1 cellular context compared by ENCODE assay signal in the genomic region with DNA sequence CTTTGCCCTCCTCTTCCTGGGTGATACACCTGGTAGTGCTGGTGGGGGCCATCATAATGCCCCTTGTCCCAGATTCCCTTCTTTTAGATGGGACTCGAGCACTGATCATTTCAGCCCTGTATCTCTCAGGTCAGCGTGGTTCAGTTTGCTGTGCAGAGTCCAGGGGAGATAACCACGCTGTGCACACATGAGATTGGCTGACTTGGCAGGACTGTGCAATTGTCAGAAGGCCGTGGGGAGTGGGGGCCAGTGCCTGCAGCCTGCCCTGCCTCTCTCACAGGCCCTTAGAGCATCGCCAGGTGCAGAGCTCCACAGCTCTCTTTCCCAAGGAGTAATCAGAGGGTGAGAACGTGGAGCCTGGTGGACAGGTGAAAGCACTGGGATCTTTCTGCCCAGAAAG.
TF ChIP-seq lines count a peak whose summit lies in the region.

No MANE protein-coding gene starts in this region.

TF ChIP-seq in HepG2, 621 proteins besides CTCF, POLR2A, EP300 and RAD21 (continued from another document and continues in another):
- TF ChIP-seq, protein P1, sequence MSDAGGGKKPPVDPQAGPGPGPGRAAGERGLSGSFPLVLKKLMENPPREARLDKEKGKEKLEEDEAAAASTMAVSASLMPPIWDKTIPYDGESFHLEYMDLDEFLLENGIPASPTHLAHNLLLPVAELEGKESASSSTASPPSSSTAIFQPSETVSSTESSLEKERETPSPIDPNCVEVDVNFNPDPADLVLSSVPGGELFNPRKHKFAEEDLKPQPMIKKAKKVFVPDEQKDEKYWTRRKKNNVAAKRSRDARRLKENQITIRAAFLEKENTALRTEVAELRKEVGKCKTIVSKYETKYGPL (CRISPR knock-in tag; IDR thresholded peaks at IDR 0.05) = no peak
- TF ChIP-seq GFI1 (CRISPR knock-in tag; IDR thresholded peaks at IDR 0.05; ENCODE audit: borderline replicate concordance) (peak; percentile 32; the same call in 1 of the 2 replicates), THAP11 (CRISPR knock-in tag; IDR thresholded peaks at IDR 0.05) (no peak), HOXD1 (CRISPR knock-in tag; IDR thresholded peaks at IDR 0.05) (peak; percentile 73; the same call in 1 of the 2 replicates), ZNF749 (CRISPR knock-in tag; IDR thresholded peaks at IDR 0.05; ENCODE audit: borderline replicate concordance) (no peak), REL (CRISPR knock-in tag; conservative IDR thresholded peaks at IDR 0.05) (no peak), KDM6A (CRISPR knock-in tag; IDR thresholded peaks at IDR 0.05; ENCODE audit: low read depth) (0 out of 2 replicates have a peak, but pooled peaks have one; percentile 43), SOX6 (IDR thresholded peaks at IDR 0.05) (no peak), SOX6 (CRISPR knock-in tag; IDR thresholded peaks at IDR 0.05) (peak; percentile 83), POLR2G (IDR thresholded peaks at IDR 0.05; ENCODE audit: low read depth, low read length) (peak; percentile 39; the same call in 1 of the 2 replicates), ZNF121 (CRISPR knock-in tag; IDR thresholded peaks at IDR 0.05) (peak; percentile 21; the same call in 1 of the 2 replicates), MTF2 (CRISPR knock-in tag; IDR thresholded peaks at IDR 0.05; ENCODE audit: borderline replicate concordance) (no peak), KLF15 (CRISPR knock-in tag; IDR thresholded peaks at IDR 0.05; ENCODE audit: borderline replicate concordance) (no peak), ZNF282 (IDR thresholded peaks at IDR 0.05; ENCODE audit: partially characterized antibody) (no peak), RXRB (CRISPR knock-in tag; IDR thresholded peaks at IDR 0.05; ENCODE audit: borderline replicate concordance) (peak; percentile 78; the same call in 1 of the 2 replicates), SRSF4 (IDR thresholded peaks at IDR 0.05; ENCODE audit: low read depth, low read length, poor library complexity, severe bottlenecking) (no peak), ZNF567 (CRISPR knock-in tag; IDR thresholded peaks at IDR 0.05; ENCODE audit: borderline replicate concordance) (no peak), FOXA3 (CRISPR knock-in tag; IDR thresholded peaks at IDR 0.05) (peak; percentile 72), ZSCAN31 (CRISPR knock-in tag; IDR thresholded peaks at IDR 0.05; ENCODE audit: low read depth) (0 out of 2 replicates have a peak, but pooled peaks have one; percentile 59), ZNF274 (CRISPR knock-in tag; IDR thresholded peaks at IDR 0.05) (no peak), ZNF629 (CRISPR knock-in tag; conservative IDR thresholded peaks at IDR 0.05) (0 out of 2 replicates have a peak, but pooled peaks have one; percentile 41), ZNF891 (CRISPR knock-in tag; IDR thresholded peaks at IDR 0.05) (no peak; the same call in 1 of the 2 replicates), ZNF180 (CRISPR knock-in tag; IDR thresholded peaks at IDR 0.05; ENCODE audit: borderline replicate concordance, low read depth) (no peak), TEAD2 (CRISPR knock-in tag; IDR thresholded peaks at IDR 0.05) (no peak), ATAD3A (CRISPR knock-in tag; IDR thresholded peaks at IDR 0.05) (no peak), NFIC (IDR thresholded peaks at IDR 0.05; ENCODE audit: low read length) (no peak; the same call in 1 of the 2 replicates), ZNF672 (CRISPR knock-in tag; IDR thresholded peaks at IDR 0.05) (no peak), U2AF1 (optimal IDR thresholded peaks at IDR 0.05; ENCODE audit: low read depth, low read length) (no peak), NFKB2 (CRISPR knock-in tag; IDR thresholded peaks at IDR 0.05; ENCODE audit: borderline replicate concordance) (peak; percentile 52; the same call in 1 of the 2 replicates), ZFX (CRISPR knock-in tag; IDR thresholded peaks at IDR 0.05; ENCODE audit: low read depth) (peak; percentile 71), NKX3-1 (CRISPR knock-in tag; IDR thresholded peaks at IDR 0.05) (no peak), TBX2 (CRISPR knock-in tag; IDR thresholded peaks at IDR 0.05; ENCODE audit: borderline replicate concordance) (peak; percentile 58), ZNF816 (CRISPR knock-in tag; IDR thresholded peaks at IDR 0.05; ENCODE audit: borderline replicate concordance) (no peak), ZBTB7B (CRISPR knock-in tag; IDR thresholded peaks at IDR 0.05) (peak; percentile 59; the same call in 1 of the 2 replicates), ZNF7 (CRISPR knock-in tag; IDR thresholded peaks at IDR 0.05) (peak; percentile 56), POGZ (CRISPR knock-in tag; IDR thresholded peaks at IDR 0.05) (peak; percentile 62), KAT7 (CRISPR knock-in tag; IDR thresholded peaks at IDR 0.05; ENCODE audit: borderline replicate concordance) (no peak; the same call in 1 of the 2 replicates), KMT2B (CRISPR knock-in tag; IDR thresholded peaks at IDR 0.05) (peak; percentile 29; the same call in 1 of the 2 replicates)
- TF ChIP-seq, protein P2, sequence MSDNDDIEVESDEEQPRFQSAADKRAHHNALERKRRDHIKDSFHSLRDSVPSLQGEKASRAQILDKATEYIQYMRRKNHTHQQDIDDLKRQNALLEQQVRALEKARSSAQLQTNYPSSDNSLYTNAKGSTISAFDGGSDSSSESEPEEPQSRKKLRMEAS (IDR thresholded peaks at IDR 0.05) = peak; percentile 85
- TF ChIP-seq, protein P3, sequence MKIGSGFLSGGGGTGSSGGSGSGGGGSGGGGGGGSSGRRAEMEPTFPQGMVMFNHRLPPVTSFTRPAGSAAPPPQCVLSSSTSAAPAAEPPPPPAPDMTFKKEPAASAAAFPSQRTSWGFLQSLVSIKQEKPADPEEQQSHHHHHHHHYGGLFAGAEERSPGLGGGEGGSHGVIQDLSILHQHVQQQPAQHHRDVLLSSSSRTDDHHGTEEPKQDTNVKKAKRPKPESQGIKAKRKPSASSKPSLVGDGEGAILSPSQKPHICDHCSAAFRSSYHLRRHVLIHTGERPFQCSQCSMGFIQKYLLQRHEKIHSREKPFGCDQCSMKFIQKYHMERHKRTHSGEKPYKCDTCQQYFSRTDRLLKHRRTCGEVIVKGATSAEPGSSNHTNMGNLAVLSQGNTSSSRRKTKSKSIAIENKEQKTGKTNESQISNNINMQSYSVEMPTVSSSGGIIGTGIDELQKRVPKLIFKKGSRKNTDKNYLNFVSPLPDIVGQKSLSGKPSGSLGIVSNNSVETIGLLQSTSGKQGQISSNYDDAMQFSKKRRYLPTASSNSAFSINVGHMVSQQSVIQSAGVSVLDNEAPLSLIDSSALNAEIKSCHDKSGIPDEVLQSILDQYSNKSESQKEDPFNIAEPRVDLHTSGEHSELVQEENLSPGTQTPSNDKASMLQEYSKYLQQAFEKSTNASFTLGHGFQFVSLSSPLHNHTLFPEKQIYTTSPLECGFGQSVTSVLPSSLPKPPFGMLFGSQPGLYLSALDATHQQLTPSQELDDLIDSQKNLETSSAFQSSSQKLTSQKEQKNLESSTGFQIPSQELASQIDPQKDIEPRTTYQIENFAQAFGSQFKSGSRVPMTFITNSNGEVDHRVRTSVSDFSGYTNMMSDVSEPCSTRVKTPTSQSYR (CRISPR knock-in tag; IDR thresholded peaks at IDR 0.05; ENCODE audit: borderline replicate concordance) = peak; percentile 45; the same call in 1 of the 2 replicates
- TF ChIP-seq, protein P4, sequence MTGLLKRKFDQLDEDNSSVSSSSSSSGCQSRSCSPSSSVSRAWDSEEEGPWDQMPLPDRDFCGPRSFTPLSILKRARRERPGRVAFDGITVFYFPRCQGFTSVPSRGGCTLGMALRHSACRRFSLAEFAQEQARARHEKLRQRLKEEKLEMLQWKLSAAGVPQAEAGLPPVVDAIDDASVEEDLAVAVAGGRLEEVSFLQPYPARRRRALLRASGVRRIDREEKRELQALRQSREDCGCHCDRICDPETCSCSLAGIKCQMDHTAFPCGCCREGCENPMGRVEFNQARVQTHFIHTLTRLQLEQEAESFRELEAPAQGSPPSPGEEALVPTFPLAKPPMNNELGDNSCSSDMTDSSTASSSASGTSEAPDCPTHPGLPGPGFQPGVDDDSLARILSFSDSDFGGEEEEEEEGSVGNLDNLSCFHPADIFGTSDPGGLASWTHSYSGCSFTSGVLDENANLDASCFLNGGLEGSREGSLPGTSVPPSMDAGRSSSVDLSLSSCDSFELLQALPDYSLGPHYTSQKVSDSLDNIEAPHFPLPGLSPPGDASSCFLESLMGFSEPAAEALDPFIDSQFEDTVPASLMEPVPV (CRISPR knock-in tag; IDR thresholded peaks at IDR 0.05) = no peak
- TF ChIP-seq, protein P5, sequence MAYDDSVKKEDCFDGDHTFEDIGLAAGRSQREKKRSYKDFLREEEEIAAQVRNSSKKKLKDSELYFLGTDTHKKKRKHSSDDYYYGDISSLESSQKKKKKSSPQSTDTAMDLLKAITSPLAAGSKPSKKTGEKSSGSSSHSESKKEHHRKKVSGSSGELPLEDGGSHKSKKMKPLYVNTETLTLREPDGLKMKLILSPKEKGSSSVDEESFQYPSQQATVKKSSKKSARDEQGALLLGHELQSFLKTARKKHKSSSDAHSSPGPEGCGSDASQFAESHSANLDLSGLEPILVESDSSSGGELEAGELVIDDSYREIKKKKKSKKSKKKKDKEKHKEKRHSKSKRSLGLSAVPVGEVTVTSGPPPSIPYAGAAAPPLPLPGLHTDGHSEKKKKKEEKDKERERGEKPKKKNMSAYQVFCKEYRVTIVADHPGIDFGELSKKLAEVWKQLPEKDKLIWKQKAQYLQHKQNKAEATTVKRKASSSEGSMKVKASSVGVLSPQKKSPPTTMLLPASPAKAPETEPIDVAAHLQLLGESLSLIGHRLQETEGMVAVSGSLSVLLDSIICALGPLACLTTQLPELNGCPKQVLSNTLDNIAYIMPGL (CRISPR knock-in tag; IDR thresholded peaks at IDR 0.05; ENCODE audit: borderline replicate concordance in 1 of 2, low read depth in 1 of 2) = 0 out of 4 replicates have a peak, but pooled peaks of 1 of the 2 experiments have one; percentile 19
- TF ChIP-seq, protein P6, sequence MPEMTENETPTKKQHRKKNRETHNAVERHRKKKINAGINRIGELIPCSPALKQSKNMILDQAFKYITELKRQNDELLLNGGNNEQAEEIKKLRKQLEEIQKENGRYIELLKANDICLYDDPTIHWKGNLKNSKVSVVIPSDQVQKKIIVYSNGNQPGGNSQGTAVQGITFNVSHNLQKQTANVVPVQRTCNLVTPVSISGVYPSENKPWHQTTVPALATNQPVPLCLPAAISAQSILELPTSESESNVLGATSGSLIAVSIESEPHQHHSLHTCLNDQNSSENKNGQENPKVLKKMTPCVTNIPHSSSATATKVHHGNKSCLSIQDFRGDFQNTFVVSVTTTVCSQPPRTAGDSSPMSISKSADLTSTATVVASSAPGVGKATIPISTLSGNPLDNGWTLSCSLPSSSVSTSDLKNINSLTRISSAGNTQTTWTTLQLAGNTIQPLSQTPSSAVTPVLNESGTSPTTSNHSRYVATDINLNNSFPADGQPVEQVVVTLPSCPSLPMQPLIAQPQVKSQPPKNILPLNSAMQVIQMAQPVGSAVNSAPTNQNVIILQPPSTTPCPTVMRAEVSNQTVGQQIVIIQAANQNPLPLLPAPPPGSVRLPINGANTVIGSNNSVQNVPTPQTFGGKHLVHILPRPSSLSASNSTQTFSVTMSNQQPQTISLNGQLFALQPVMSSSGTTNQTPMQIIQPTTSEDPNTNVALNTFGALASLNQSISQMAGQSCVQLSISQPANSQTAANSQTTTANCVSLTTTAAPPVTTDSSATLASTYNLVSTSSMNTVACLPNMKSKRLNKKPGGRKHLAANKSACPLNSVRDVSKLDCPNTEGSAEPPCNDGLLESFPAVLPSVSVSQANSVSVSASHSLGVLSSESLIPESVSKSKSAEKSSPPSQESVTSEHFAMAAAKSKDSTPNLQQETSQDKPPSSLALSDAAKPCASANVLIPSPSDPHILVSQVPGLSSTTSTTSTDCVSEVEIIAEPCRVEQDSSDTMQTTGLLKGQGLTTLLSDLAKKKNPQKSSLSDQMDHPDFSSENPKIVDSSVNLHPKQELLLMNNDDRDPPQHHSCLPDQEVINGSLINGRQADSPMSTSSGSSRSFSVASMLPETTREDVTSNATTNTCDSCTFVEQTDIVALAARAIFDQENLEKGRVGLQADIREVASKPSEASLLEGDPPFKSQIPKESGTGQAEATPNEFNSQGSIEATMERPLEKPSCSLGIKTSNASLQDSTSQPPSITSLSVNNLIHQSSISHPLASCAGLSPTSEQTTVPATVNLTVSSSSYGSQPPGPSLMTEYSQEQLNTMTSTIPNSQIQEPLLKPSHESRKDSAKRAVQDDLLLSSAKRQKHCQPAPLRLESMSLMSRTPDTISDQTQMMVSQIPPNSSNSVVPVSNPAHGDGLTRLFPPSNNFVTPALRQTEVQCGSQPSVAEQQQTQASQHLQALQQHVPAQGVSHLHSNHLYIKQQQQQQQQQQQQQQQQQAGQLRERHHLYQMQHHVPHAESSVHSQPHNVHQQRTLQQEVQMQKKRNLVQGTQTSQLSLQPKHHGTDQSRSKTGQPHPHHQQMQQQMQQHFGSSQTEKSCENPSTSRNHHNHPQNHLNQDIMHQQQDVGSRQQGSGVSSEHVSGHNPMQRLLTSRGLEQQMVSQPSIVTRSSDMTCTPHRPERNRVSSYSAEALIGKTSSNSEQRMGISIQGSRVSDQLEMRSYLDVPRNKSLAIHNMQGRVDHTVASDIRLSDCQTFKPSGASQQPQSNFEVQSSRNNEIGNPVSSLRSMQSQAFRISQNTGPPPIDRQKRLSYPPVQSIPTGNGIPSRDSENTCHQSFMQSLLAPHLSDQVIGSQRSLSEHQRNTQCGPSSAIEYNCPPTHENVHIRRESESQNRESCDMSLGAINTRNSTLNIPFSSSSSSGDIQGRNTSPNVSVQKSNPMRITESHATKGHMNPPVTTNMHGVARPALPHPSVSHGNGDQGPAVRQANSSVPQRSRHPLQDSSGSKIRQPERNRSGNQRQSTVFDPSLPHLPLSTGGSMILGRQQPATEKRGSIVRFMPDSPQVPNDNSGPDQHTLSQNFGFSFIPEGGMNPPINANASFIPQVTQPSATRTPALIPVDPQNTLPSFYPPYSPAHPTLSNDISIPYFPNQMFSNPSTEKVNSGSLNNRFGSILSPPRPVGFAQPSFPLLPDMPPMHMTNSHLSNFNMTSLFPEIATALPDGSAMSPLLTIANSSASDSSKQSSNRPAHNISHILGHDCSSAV (CRISPR knock-in tag; IDR thresholded peaks at IDR 0.05; ENCODE audit: borderline replicate concordance) = no peak
- TF ChIP-seq, protein P7, sequence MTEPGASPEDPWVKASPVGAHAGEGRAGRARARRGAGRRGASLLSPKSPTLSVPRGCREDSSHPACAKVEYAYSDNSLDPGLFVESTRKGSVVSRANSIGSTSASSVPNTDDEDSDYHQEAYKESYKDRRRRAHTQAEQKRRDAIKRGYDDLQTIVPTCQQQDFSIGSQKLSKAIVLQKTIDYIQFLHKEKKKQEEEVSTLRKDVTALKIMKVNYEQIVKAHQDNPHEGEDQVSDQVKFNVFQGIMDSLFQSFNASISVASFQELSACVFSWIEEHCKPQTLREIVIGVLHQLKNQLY (CRISPR knock-in tag; IDR thresholded peaks at IDR 0.05) = peak; percentile 94
- TF ChIP-seq, protein P8, sequence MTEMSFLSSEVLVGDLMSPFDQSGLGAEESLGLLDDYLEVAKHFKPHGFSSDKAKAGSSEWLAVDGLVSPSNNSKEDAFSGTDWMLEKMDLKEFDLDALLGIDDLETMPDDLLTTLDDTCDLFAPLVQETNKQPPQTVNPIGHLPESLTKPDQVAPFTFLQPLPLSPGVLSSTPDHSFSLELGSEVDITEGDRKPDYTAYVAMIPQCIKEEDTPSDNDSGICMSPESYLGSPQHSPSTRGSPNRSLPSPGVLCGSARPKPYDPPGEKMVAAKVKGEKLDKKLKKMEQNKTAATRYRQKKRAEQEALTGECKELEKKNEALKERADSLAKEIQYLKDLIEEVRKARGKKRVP (CRISPR knock-in tag; IDR thresholded peaks at IDR 0.05) = no peak
